ENCODE assay signal across 18 cellular contexts in genomic region chr12:99906786-99907185, GRCh38.
"Had no signal": no experiment of that assay in that cellular context is flagged by ENCODE, and none has a peak within 500 bp of the region (broad histone marks: within the 10 kb centered on the region; RNA-seq: fewer than 3 reads in every experiment).

No MANE protein-coding gene starts in this region.

- H3K27me3 ChIP-seq: gastrocnemius medialis, heart right ventricle, neutrophil, right atrium auricular region, sigmoid colon, thyroid gland, uterus had no signal

- ATAC-seq: gastrocnemius medialis; heart right ventricle; naive thymus-derived CD8-positive, alpha-beta T cell had no signal

- H3K9me3 ChIP-seq: gastrocnemius medialis, heart right ventricle, left ventricle myocardium inferior, neutrophil, right atrium auricular region, sigmoid colon, thyroid gland, uterus had no signal

- H3K4me3 ChIP-seq: coronary artery, gastrocnemius medialis, heart right ventricle, left ventricle myocardium inferior, lung, right atrium auricular region, sigmoid colon, thyroid gland, uterus had no signal

- H3K36me3 ChIP-seq: gastrocnemius medialis, heart right ventricle, left ventricle myocardium inferior, neutrophil, right atrium auricular region, sigmoid colon, thyroid gland, uterus had no signal

- H3K4me1 ChIP-seq: heart right ventricle, left ventricle myocardium inferior, right atrium auricular region, uterus had no signal

- H3K27ac ChIP-seq: coronary artery, heart right ventricle, left ventricle myocardium inferior, neutrophil, right atrium auricular region, sigmoid colon, thyroid gland, uterus had no signal

- DNase-seq: effector CD4-positive, alpha-beta T cell; endodermal cell; erythroblast; gastrocnemius medialis; heart right ventricle; left ventricle myocardium inferior; naive thymus-derived CD8-positive, alpha-beta T cell; posterior cingulate gyrus; sigmoid colon; small intestine; stimulated activated CD4-positive, alpha-beta T cell treated with anti-CD3 and anti-CD28 coated beads, Interleukin-12 subunit alpha, Interleukin-12 subunit beta, amount 100 ng/mL, for 4 hours; stimulated activated naive CD4-positive, alpha-beta T cell treated with Interleukin-2 at 50 U/mL for 16 hours; thyroid gland; uterus had no signal
